Comparison of ENCODE assay signal across 25 cellular contexts in genomic region chr11:15621565-15621964, GRCh38.
DNase-seq lines count a peak whose midpoint lies in the region; ATAC-seq and TF ChIP-seq lines count a peak whose summit lies in the region.
"Had no signal": no experiment of that assay in that cellular context is flagged by ENCODE, and none has a peak within 500 bp of the region (broad histone marks: within the 10 kb centered on the region; RNA-seq: fewer than 3 reads in every experiment).

No MANE protein-coding gene starts in this region.

- peaks cover 52% of the 10 kb centered on the region for H3K4me1 Mint-ChIP-seq in endodermal cell

- H4K8ac ChIP-seq in mesenchymal stem cell (ENCODE audit: low read length) = no peak overlapping the region

- H3K27me3 Mint-ChIP-seq in endodermal cell (ENCODE audit: insufficient read depth) = peaks cover 31% of the 10 kb centered on the region

- H3K27me3 ChIP-seq in endodermal cell (ENCODE audit: control insufficient read depth, insufficient read depth, low read length, poor library complexity, severe bottlenecking) (no peaks in the 10 kb centered on the region), mesenchymal stem cell (ENCODE audit: control insufficient read depth in 1 of 2, insufficient read depth in 1 of 2, low read length in 2 of 2) (peaks cover 0 to 33% of the 10 kb centered on the region in 2 experiments), prostate gland (replicated peaks; ENCODE audit: insufficient read depth) (no peaks in the 10 kb centered on the region)

- H2BK15ac ChIP-seq in mesenchymal stem cell (ENCODE audit: low read depth, poor library complexity, severe bottlenecking) = no peak overlapping the region

- peak overlapping the region; percentile 25 for H3K4me3 Mint-ChIP-seq in endodermal cell

- no peak overlapping the region for H2AK5ac ChIP-seq in mesenchymal stem cell (ENCODE audit: low read length, severe bottlenecking)

- H3K9me3 Mint-ChIP-seq in endodermal cell = no peaks in the 10 kb centered on the region

- no peak for TF ChIP-seq CTCF in endodermal cell (conservative IDR thresholded peaks at IDR 0.05)
- no peak for TF ChIP-seq CTCF in prostate gland (IDR thresholded peaks at IDR 0.05)

- peak; percentile 90 for DNase-seq in SK-N-DZ (ENCODE audit: low spot score)
- no peak for DNase-seq in endodermal cell
- peak; percentile 81 for DNase-seq in mesenchymal stem cell
- DNase-seq in NCI-H510A (lab: John Stamatoyannopoulos, UW) = no peak
- DNase-seq in prostate gland (ENCODE audit: low spot score) = no peak
- DNase-seq: AML-193; C1 segment of cervical spinal cord; Calu3; DMS79 treated with DMSO at 0.1 percent for 48 hours; GM23248; H7; KBM-7; MV-4-11; NCI-H1105; NCI-H1436 treated with DMSO at 0.1 percent for 48 hours; NCI-H187 treated with DMSO at 0.1 percent for 48 hours; NCI-H524 treated with DMSO at 0.1 percent for 48 hours; NCI-H82; NK-92 treated with Interleukin-12 subunit alpha and Interleukin-12 subunit beta, amount 100 ng/mL, for 24 hours; PC-9; SJCRH30 had no signal

- TF ChIP-seq POLR2A in prostate gland (IDR thresholded peaks at IDR 0.05) = no peak

- H3K4me1 ChIP-seq in endodermal cell (ENCODE audit: control insufficient read depth, insufficient read depth, low read length) (peaks cover 26% of the 10 kb centered on the region), mesenchymal stem cell (ENCODE audit: control insufficient read depth, insufficient read depth, low read depth, low read length) (no peaks in the 10 kb centered on the region), prostate gland (replicated peaks) (no peaks in the 10 kb centered on the region)
- H3K4me1 ChIP-seq: A549, SJCRH30 had no signal

- no peak overlapping the region for H2BK5ac ChIP-seq in mesenchymal stem cell (ENCODE audit: low read depth, low read length, poor library complexity, severe bottlenecking)

- no peaks in the 10 kb centered on the region for H3K79me1 ChIP-seq in mesenchymal stem cell (replicated peaks; ENCODE audit: low read length, poor library complexity, severe bottlenecking)

- no peak overlapping the region for H3K4ac ChIP-seq in mesenchymal stem cell (ENCODE audit: low read depth in 1 of 2, low read length in 2 of 2)

- H3K4me3 ChIP-seq in endodermal cell (ENCODE audit: low read length) (peak overlapping the region; percentile 13), mesenchymal stem cell (ENCODE audit: insufficient read depth in 1 of 2, low read depth in 1 of 2, low read length in 2 of 2) (no peak overlapping the region), prostate gland (no peak overlapping the region)
- H3K4me3 ChIP-seq: A549, GM23248, PC-9, SJCRH30 had no signal

- no peak overlapping the region for H4K91ac ChIP-seq in mesenchymal stem cell (ENCODE audit: low read length)

- intact Hi-C loops in prostate gland (cut with DNase I) = no loop called here

- H2BK12ac ChIP-seq in mesenchymal stem cell (ENCODE audit: low read length in 2 of 2) = no peak overlapping the region

- H3K27ac Mint-ChIP-seq in endodermal cell = peak overlapping the region; percentile 88

- H3K23ac ChIP-seq in mesenchymal stem cell (ENCODE audit: low read length in 2 of 2) = no peak overlapping the region

- H2AFZ ChIP-seq in mesenchymal stem cell (ENCODE audit: low read depth, low read length) = no peak overlapping the region
- H2AFZ ChIP-seq: GM23248, PC-9 had no signal

- H3K27ac ChIP-seq in endodermal cell (ENCODE audit: low read depth, low read length) (no peak overlapping the region), mesenchymal stem cell (ENCODE audit: low read length, poor library complexity, severe bottlenecking) (no peak overlapping the region), prostate gland (no peak overlapping the region)
- H3K27ac ChIP-seq: A549, GM23248, PC-9, SJCRH30 had no signal

- no peaks in the 10 kb centered on the region for H3K36me3 Mint-ChIP-seq in endodermal cell (ENCODE audit: low read depth)

- H2BK120ac ChIP-seq in mesenchymal stem cell (ENCODE audit: low read depth, low read length) = no peak overlapping the region

- H3K9me3 ChIP-seq in endodermal cell (ENCODE audit: control insufficient read depth, low read length) = peaks cover 5% of the 10 kb centered on the region
- H3K9me3 ChIP-seq in mesenchymal stem cell (ENCODE audit: control insufficient read depth, low read length) = no peaks in the 10 kb centered on the region
- no peaks in the 10 kb centered on the region for H3K9me3 ChIP-seq in prostate gland
- H3K9me3 ChIP-seq: A549, SJCRH30 had no signal

- H3K9ac ChIP-seq in endodermal cell (ENCODE audit: extremely low read depth, low read length, poor library complexity, severe bottlenecking) (no peak overlapping the region), mesenchymal stem cell (ENCODE audit: low read length) (no peak overlapping the region)
- H3K9ac ChIP-seq: GM23248 had no signal

- no peak overlapping the region for H3K14ac ChIP-seq in mesenchymal stem cell (ENCODE audit: low read length in 2 of 2)

- no peak overlapping the region for H3K4me2 ChIP-seq in mesenchymal stem cell (ENCODE audit: low read length, poor library complexity, severe bottlenecking)
- H3K4me2 ChIP-seq: A549, PC-9 had no signal

- WGBS in endodermal cell (ENCODE audit: insufficient coverage in 1 of 2, insufficient read length in 1 of 2), 2 experiments = 86 to 91% methylated on average over 5 of the region's 5 CpGs
- 26% methylated on average over 5 of the region's 5 CpGs for WGBS in mesenchymal stem cell
- WGBS in prostate gland = 84% methylated on average over 5 of the region's 5 CpGs

- ATAC-seq in GM21576 (IDR thresholded peaks at IDR 0.05; ENCODE audit: unreplicated experiment) (no peak), HG02973 (IDR thresholded peaks at IDR 0.05; ENCODE audit: unreplicated experiment) (no peak)
- ATAC-seq: A549, Right ventricle myocardium inferior had no signal

- H3K36me3 ChIP-seq in endodermal cell (ENCODE audit: control insufficient read depth, insufficient read depth, low read length) = no peaks in the 10 kb centered on the region
- H3K36me3 ChIP-seq in mesenchymal stem cell (ENCODE audit: control insufficient read depth in 1 of 2, insufficient read depth in 2 of 2, low read depth in 1 of 2, low read length in 2 of 2) = no peaks in the 10 kb centered on the region
- no peaks in the 10 kb centered on the region for H3K36me3 ChIP-seq in prostate gland
- H3K36me3 ChIP-seq: SJCRH30 had no signal

- no peak overlapping the region for H3K18ac ChIP-seq in mesenchymal stem cell (ENCODE audit: low read depth in 1 of 2, low read length in 2 of 2)

Comparison
In these comparisons a context has a peak if more than half of its experiments do, and no peak if none do; other contexts are left out.
1. DNase-seq: peak in SK-N-DZ (single experiment) and mesenchymal stem cell (single experiment); none in endodermal cell (single experiment), NCI-H510A (single experiment) and prostate gland (single experiment).